1 cellular context compared by ENCODE assay signal in the genomic region with DNA sequence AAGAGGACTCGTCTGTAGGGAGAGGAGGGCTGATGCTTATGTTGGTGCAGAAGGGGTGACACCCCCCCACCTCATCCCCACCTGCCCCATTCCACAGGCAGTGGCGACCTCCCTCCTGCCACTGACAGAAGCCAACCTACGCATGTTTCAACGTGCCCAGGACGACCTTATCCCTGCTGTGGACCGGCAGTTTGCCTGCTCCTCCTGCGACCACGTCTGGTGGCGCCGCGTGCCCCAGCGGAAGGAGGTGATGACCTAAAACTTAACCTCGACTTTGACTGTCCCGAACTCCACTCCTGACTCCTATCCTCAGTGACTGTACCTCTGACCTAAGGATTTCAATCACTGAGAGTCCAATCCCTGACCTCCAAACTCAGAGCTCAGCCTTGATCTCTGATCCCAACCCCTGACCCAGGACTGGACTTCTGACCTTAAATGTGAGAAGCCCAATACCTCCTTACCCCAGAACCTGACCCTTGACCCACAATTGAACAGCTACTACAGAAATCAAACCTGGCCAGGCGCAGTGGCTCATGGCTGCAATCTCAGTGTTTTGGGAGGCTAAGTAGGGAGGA.
TF ChIP-seq lines count a peak whose summit lies in the region.

No MANE protein-coding gene starts in this region.

TF ChIP-seq in HEK293, 187 proteins besides CTCF, POLR2A, EP300 and RAD21 (continued from another document):
- TF ChIP-seq PRDM2 (tag by site-specific recombination; IDR thresholded peaks at IDR 0.05; ENCODE audit: borderline replicate concordance) (no peak), PATZ1 (tag by site-specific recombination; IDR thresholded peaks at IDR 0.05) (0 out of 2 replicates have a peak, but pooled peaks have one; percentile 29)
TF ChIP-seq in HEK293: peak in this region for 2.
